ENCODE assay signal across 1 cellular context in the genomic region with DNA sequence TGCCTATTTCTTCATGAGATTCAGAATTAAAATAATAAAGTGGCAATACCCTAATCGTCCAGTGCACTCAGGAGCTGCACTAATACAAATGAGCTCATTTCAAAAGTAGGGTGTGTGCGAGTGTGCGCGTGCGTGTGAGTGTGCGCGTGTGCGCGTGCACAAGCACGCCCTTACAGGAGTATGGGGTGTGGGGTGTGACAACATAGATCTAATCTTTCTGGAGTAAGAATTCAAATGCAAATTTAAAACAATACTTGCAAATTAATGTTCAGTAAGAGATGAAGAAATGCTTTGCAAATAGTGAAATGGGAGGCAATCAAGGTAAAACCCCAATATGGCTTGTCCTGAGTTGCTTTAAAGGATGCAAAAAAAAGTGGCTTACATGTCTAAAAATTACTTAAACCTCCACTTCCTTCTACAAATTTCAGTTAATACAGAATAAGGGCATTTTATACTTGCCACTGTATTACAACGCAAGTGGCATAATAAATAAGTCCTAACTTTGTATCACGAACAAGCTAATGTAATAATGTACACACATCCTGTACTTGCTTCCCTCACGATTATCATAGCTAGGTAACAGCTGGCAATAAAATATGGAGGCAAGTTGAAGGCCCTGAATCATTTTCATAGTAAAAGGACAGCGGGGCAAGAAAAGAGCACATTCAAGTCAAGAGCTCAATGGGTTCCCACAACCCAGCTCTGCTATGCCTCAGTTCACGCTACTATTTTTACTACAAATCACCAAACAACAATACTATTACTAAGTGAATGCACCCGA.
TF ChIP-seq lines count a peak whose summit lies in the region.

No MANE protein-coding gene starts in this region.

TF ChIP-seq in K562, 482 proteins besides CTCF, POLR2A, EP300 and RAD21 (continued from another document):
- TF ChIP-seq, protein P1, sequence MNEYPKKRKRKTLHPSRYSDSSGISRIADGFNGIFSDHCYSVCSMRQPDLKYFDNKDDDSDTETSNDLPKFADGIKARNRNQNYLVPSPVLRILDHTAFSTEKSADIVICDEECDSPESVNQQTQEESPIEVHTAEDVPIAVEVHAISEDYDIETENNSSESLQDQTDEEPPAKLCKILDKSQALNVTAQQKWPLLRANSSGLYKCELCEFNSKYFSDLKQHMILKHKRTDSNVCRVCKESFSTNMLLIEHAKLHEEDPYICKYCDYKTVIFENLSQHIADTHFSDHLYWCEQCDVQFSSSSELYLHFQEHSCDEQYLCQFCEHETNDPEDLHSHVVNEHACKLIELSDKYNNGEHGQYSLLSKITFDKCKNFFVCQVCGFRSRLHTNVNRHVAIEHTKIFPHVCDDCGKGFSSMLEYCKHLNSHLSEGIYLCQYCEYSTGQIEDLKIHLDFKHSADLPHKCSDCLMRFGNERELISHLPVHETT (CRISPR knock-in tag; conservative IDR thresholded peaks at IDR 0.05 in 1 of 2, IDR thresholded peaks at IDR 0.05 in 1 of 2) = 0 out of 4 replicates have a peak, but pooled peaks of 1 of the 2 experiments have one; percentile 40
- TF ChIP-seq GMEB1 (CRISPR knock-in tag; IDR thresholded peaks at IDR 0.05) = 0 out of 2 replicates have a peak, but pooled peaks have one; percentile 7
- peak; percentile 48 for TF ChIP-seq MEIS2 (IDR thresholded peaks at IDR 0.05; ENCODE audit: partially characterized antibody)
- TF ChIP-seq HMG20A (CRISPR knock-in tag; conservative IDR thresholded peaks at IDR 0.05) = 0 out of 2 replicates have a peak, but pooled peaks have one; percentile 2
- TF ChIP-seq CEBPB (tag; IDR thresholded peaks at IDR 0.05) = peak; percentile 33; the same call in 1 of the 2 replicates
- TF ChIP-seq TBL1XR1 (IDR thresholded peaks at IDR 0.05; ENCODE audit: low read length in 2 of 2) = 0 out of 4 replicates have a peak, but pooled peaks of 1 of the 2 experiments have one; percentile 20
- peak; percentile 12; the same call in 1 of the 2 replicates for TF ChIP-seq DPF2 (IDR thresholded peaks at IDR 0.05)
- TF ChIP-seq, protein P2, sequence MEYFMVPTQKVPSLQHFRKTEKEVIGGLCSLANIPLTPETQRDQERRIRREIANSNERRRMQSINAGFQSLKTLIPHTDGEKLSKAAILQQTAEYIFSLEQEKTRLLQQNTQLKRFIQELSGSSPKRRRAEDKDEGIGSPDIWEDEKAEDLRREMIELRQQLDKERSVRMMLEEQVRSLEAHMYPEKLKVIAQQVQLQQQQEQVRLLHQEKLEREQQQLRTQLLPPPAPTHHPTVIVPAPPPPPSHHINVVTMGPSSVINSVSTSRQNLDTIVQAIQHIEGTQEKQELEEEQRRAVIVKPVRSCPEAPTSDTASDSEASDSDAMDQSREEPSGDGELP (CRISPR knock-in tag; IDR thresholded peaks at IDR 0.05; ENCODE audit: borderline replicate concordance) = peak; percentile 54
- peak; percentile 45; the same call in 1 of the 2 replicates for TF ChIP-seq GATAD2A (IDR thresholded peaks at IDR 0.05)
- peak; percentile 58; the same call in 1 of the 2 replicates for TF ChIP-seq FOXK1 (CRISPR knock-in tag; IDR thresholded peaks at IDR 0.05; ENCODE audit: borderline replicate concordance)
- 0 out of 2 replicates have a peak, but pooled peaks have one; percentile 41 for TF ChIP-seq SP1 (CRISPR knock-in tag; IDR thresholded peaks at IDR 0.05)
- TF ChIP-seq TRIM24 (IDR thresholded peaks at IDR 0.05) = 0 out of 4 replicates have a peak, but pooled peaks of 1 of the 2 experiments have one; percentile 33
- TF ChIP-seq, protein P3, sequence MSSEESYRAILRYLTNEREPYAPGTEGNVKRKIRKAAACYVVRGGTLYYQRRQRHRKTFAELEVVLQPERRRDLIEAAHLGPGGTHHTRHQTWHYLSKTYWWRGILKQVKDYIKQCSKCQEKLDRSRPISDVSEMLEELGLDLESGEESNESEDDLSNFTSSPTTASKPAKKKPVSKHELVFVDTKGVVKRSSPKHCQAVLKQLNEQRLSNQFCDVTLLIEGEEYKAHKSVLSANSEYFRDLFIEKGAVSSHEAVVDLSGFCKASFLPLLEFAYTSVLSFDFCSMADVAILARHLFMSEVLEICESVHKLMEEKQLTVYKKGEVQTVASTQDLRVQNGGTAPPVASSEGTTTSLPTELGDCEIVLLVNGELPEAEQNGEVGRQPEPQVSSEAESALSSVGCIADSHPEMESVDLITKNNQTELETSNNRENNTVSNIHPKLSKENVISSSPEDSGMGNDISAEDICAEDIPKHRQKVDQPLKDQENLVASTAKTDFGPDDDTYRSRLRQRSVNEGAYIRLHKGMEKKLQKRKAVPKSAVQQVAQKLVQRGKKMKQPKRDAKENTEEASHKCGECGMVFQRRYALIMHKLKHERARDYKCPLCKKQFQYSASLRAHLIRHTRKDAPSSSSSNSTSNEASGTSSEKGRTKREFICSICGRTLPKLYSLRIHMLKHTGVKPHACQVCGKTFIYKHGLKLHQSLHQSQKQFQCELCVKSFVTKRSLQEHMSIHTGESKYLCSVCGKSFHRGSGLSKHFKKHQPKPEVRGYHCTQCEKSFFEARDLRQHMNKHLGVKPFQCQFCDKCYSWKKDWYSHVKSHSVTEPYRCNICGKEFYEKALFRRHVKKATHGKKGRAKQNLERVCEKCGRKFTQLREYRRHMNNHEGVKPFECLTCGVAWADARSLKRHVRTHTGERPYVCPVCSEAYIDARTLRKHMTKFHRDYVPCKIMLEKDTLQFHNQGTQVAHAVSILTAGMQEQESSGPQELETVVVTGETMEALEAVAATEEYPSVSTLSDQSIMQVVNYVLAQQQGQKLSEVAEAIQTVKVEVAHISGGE (CRISPR knock-in tag; IDR thresholded peaks at IDR 0.05) = 0 out of 6 replicates have a peak, but pooled peaks of 1 of the 3 experiments have one; percentile 44
- TF ChIP-seq TAF9B (IDR thresholded peaks at IDR 0.05; ENCODE audit: partially characterized antibody) = peak; percentile 24
- 0 out of 2 replicates have a peak, but pooled peaks have one; percentile 30 for TF ChIP-seq HMGXB4 (CRISPR knock-in tag; IDR thresholded peaks at IDR 0.05)
- TF ChIP-seq HDAC1 (IDR thresholded peaks at IDR 0.05) = peak in 1 of 2 experiments; percentile 34; a peak in 1 of 4 replicates
- TF ChIP-seq, protein P4, sequence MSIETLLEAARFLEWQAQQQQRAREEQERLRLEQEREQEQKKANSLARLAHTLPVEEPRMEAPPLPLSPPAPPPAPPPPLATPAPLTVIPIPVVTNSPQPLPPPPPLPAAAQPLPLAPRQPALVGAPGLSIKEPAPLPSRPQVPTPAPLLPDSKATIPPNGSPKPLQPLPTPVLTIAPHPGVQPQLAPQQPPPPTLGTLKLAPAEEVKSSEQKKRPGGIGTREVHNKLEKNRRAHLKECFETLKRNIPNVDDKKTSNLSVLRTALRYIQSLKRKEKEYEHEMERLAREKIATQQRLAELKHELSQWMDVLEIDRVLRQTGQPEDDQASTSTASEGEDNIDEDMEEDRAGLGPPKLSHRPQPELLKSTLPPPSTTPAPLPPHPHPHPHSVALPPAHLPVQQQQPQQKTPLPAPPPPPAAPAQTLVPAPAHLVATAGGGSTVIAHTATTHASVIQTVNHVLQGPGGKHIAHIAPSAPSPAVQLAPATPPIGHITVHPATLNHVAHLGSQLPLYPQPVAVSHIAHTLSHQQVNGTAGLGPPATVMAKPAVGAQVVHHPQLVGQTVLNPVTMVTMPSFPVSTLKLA (conservative IDR thresholded peaks at IDR 0.05) = peak; percentile 88 to 89
- TF ChIP-seq NRF1 (conservative IDR thresholded peaks at IDR 0.05 in 1 of 2, IDR thresholded peaks at IDR 0.05 in 1 of 2) = peak; percentile 92 to 93
- peak; percentile 67 for TF ChIP-seq CXXC5 (CRISPR knock-in tag; IDR thresholded peaks at IDR 0.05)
- 0 out of 2 replicates have a peak, but pooled peaks have one; percentile 2 for TF ChIP-seq C11orf30 (IDR thresholded peaks at IDR 0.05; ENCODE audit: low read depth)
- peak; percentile 43; the same call in 1 of the 2 replicates for TF ChIP-seq MTA1 (IDR thresholded peaks at IDR 0.05; ENCODE audit: borderline replicate concordance)
- TF ChIP-seq ZNF717 (CRISPR knock-in tag; IDR thresholded peaks at IDR 0.05) = 0 out of 2 replicates have a peak, but pooled peaks have one; percentile 62
